ENCODE assay signal across 8 cellular contexts in genomic region chr9:110257097-110257955, GRCh38. TPM values are rescaled to one million over a fixed set of nuclear protein-coding genes. Genes with fewer than 3 reads are reported as not detected.
DNase-seq lines count a peak whose midpoint lies in the region; ATAC-seq, FAIRE-seq and TF ChIP-seq lines count a peak whose summit lies in the region.

No MANE protein-coding gene starts in this region.

- peaks cover 9% of the 10 kb centered on the region for H3K36me3 Mint-ChIP-seq in activated T-helper 17 cell treated with anti-CD3 and anti-CD28 coated beads, Interleukin-2, amount 50 U/mL, for 72 hours (ENCODE audit: low read depth)

- H3K36me3 ChIP-seq in pancreas, result no peaks in the 10 kb centered on the region

- DNase-seq in activated naive CD4-positive, alpha-beta T cell treated with Interleukin-2 at 50 U/mL for 16 hours, result peak; percentile 12
- no peak for DNase-seq in activated naive CD4-positive, alpha-beta T cell (lab: John Stamatoyannopoulos, UW)
- DNase-seq in HL-60 (ENCODE audit: low read depth in 1 of 2, low spot score in 1 of 2) (peak in 1 of 2 experiments; percentile 44), Right ventricle myocardium inferior (ENCODE audit: missing footprints) (peak; percentile 65), pancreas (peak in 4 of 6 donors; percentile 23 to 56 (median 34)), T-helper 9 cell (no peak), D721Med (ENCODE audit: insufficient read length, low spot score) (no peak)

- no peaks in the 10 kb centered on the region for H3K27me3 Mint-ChIP-seq in activated T-helper 17 cell treated with anti-CD3 and anti-CD28 coated beads, Interleukin-2, amount 50 U/mL, for 72 hours

- H3K4me3 Mint-ChIP-seq in activated T-helper 17 cell treated with anti-CD3 and anti-CD28 coated beads, Interleukin-2, amount 50 U/mL, for 72 hours, result peak overlapping the region; percentile 96

- H3K27ac Mint-ChIP-seq in activated T-helper 17 cell treated with anti-CD3 and anti-CD28 coated beads, Interleukin-2, amount 50 U/mL, for 72 hours, result peak overlapping the region; percentile 96

- peak overlapping the region; percentile 88 for H3K4me3 ChIP-seq in HL-60 (replicated peaks; ENCODE audit: insufficient read depth, low read length)
- H3K4me3 ChIP-seq in pancreas, result peak overlapping the region; percentile 90 to 96 (median 94)

- no peak for ATAC-seq in activated T-helper 17 cell treated with anti-CD3 and anti-CD28 coated beads, Interleukin-2, amount 50 U/mL, for 72 hours (replicated peaks)
- ATAC-seq in Right ventricle myocardium inferior, result peak; percentile 47
- ATAC-seq in pancreas, result peak in 2 of 4 donors; percentile 1 to 2

- intact Hi-C loops in Right ventricle myocardium inferior (cut with DNase I) (no loop called here), pancreas (cut with DNase I) (no loop called here)

- H3K27ac ChIP-seq in HL-60 (replicated peaks) (peak overlapping the region; percentile 89), pancreas (peak overlapping the region; percentile 45 to 92 (median 84))

- no peaks in the 10 kb centered on the region for H3K27me3 ChIP-seq in HL-60 (ENCODE audit: insufficient read depth, poor library complexity, severe bottlenecking)
- no peaks in the 10 kb centered on the region for H3K27me3 ChIP-seq in pancreas

- peaks cover 0 to 7% (median 3%) of the 10 kb centered on the region in 3 donors for H3K4me1 ChIP-seq in pancreas

- TF ChIP-seq CTCF in HL-60 (IDR thresholded peaks at IDR 0.05; ENCODE audit: insufficient read depth, low read length) (no peak), pancreas (IDR thresholded peaks at IDR 0.05) (no peak), D721Med (IDR thresholded peaks at IDR 0.05; ENCODE audit: insufficient read depth, missing control alignments) (no peak)

- no peaks in the 10 kb centered on the region for H3K9me3 Mint-ChIP-seq in activated T-helper 17 cell treated with anti-CD3 and anti-CD28 coated beads, Interleukin-2, amount 50 U/mL, for 72 hours

- no peaks in the 10 kb centered on the region for H3K9me3 ChIP-seq in pancreas

- peaks cover 35% of the 10 kb centered on the region for H3K4me1 Mint-ChIP-seq in activated T-helper 17 cell treated with anti-CD3 and anti-CD28 coated beads, Interleukin-2, amount 50 U/mL, for 72 hours

- 10 to 11% methylated on average over 15 of the region's 15 CpGs for WGBS in pancreas, 2 donors

- FAIRE-seq in pancreas (lab: Jason Lieb, UNC) (no peak), D721Med (lab: Jason Lieb, UNC) (no peak)

RNA-seq across cellular contexts. Expression of gene TXN, which starts 1.0 kb away (rescaled TPM):
- total RNA-seq in activated T-helper 17 cell treated with anti-CD3 and anti-CD28 coated beads, Interleukin-2, amount 50 U/mL, for 72 hours, result 100 to 1,000 TPM; 349 to 627 TPM
- total RNA-seq in Right ventricle myocardium inferior (66.5 TPM), pancreas (10 to 100 TPM; 44.3 to 87.6 (median 67.2) TPM)
- polyA plus RNA-seq in pancreas, result 10 to 100 TPM; 88.4 to 99.5 TPM

RNA-seq across cellular contexts. Expression of gene C9orf152, which starts 49.4 kb away (rescaled TPM):
- not detected for total RNA-seq in activated T-helper 17 cell treated with anti-CD3 and anti-CD28 coated beads, Interleukin-2, amount 50 U/mL, for 72 hours
- not detected for total RNA-seq in Right ventricle myocardium inferior
- total RNA-seq in pancreas, result 1 to 10 TPM; 1.0 to 8.9 (median 3.2) TPM
- 1 to 10 TPM in 1 of 2 donors, under 1 TPM in 1; 0.85 to 1.3 TPM for polyA plus RNA-seq in pancreas

Comparison
In these comparisons a context has a peak if more than half of its experiments do, and no peak if none do; other contexts are left out.
1. DNase-seq: peak in activated naive CD4-positive, alpha-beta T cell treated with Interleukin-2 at 50 U/mL for 16 hours (single experiment), Right ventricle myocardium inferior (single experiment) and pancreas (4 of 6); none in activated naive CD4-positive, alpha-beta T cell (0 of 4), T-helper 9 cell (single experiment) and D721Med (single experiment).